Comparison of ENCODE assay signal across 17 cellular contexts in genomic region chrX:134010690-134011089, GRCh38. TPM values are rescaled to one million over a fixed set of nuclear protein-coding genes. Genes with fewer than 3 reads are reported as not detected.
A peak's percentile ranks its signal among the peaks of the same experiment; 100 is the strongest.
DNase-seq lines count a peak whose midpoint lies in the region; TF ChIP-seq lines count a peak whose summit lies in the region.
"Had no signal": no experiment of that assay in that cellular context is flagged by ENCODE, and none has a peak within 500 bp of the region (broad histone marks: within the 10 kb centered on the region; RNA-seq: fewer than 3 reads in every experiment).

No MANE protein-coding gene starts in this region.

- CTCF ChIA-PET in HEK293T (lab: Yijun Ruan, JAX): interaction anchor here (0.5 to 0.7 kb wide), 3 partner anchors 168 to 1271 kb away, joined by 3 to 6 read pairs (median 3); no protein-coding TSS in a partner anchor

- DNase-seq in NCI-H2227 (lab: John Stamatoyannopoulos, UW; ENCODE audit: unreplicated experiment) (peak; percentile 5), NCI-H2227 treated with DMSO at 0.1 percent for 48 hours (lab: John Stamatoyannopoulos, UW) (no peak), HEK293T (ENCODE audit: extremely low spot score) (peak; percentile 36), NCI-H1417 treated with DMSO at 0.1 percent for 48 hours (lab: John Stamatoyannopoulos, UW) (peak; percentile 4), dermis blood vessel endothelial cell (peak; percentile 12), iPS-NIHi11 (ENCODE audit: low spot score) (no peak)
- DNase-seq in activated CD4-positive, alpha-beta T cell treated with anti-CD3 and anti-CD28 coated beads, Interleukin-2, amount 50 U/mL, for 4 hours: no peak
- DNase-seq: BE2C; C1 segment of cervical spinal cord; Caco-2; CD4-positive, CD25-positive, alpha-beta regulatory T cell; CD8-positive, alpha-beta memory T cell; DMS79 treated with DMSO at 0.1 percent for 48 hours; GF-D8; HCEC 1CT; IMR-90 had no signal

- POLR2A ChIA-PET in HEK293T (lab: Yijun Ruan, JAX): interaction anchor here (2.0 kb wide), 1 partner anchor 10 kb away, joined by 7 read pairs; no protein-coding TSS in a partner anchor

TF ChIP-seq in HEK293T, 16 proteins besides CTCF, POLR2A, EP300 and RAD21:
- no peak for TF ChIP-seq ELF4 (IDR thresholded peaks at IDR 0.05)
- no peak for TF ChIP-seq FOXM1 (IDR thresholded peaks at IDR 0.05; ENCODE audit: borderline replicate concordance)
- no peak for TF ChIP-seq FOXA1 (IDR thresholded peaks at IDR 0.05)
- TF ChIP-seq LEF1 (IDR thresholded peaks at IDR 0.05; ENCODE audit: borderline replicate concordance): no peak
- no peak for TF ChIP-seq BHLHE40 (IDR thresholded peaks at IDR 0.05; ENCODE audit: borderline replicate concordance)
- TF ChIP-seq ARNT (IDR thresholded peaks at IDR 0.05): 0 out of 2 replicates have a peak, but pooled peaks have one; percentile 30
- TF ChIP-seq HDGF (IDR thresholded peaks at IDR 0.05; ENCODE audit: borderline replicate concordance): no peak
- TF ChIP-seq NFRKB (IDR thresholded peaks at IDR 0.05): no peak
- TF ChIP-seq L3MBTL2 (conservative IDR thresholded peaks at IDR 0.05): no peak
- no peak for TF ChIP-seq TARDBP (IDR thresholded peaks at IDR 0.05)
- TF ChIP-seq ZNF384 (IDR thresholded peaks at IDR 0.05): no peak
- TF ChIP-seq PKNOX1 (IDR thresholded peaks at IDR 0.05): no peak; the same call in 1 of the 2 replicates
- peak; percentile 85; the same call in 1 of the 2 replicates for TF ChIP-seq CTBP1 (IDR thresholded peaks at IDR 0.05; ENCODE audit: borderline replicate concordance)

RNA-seq across cellular contexts. Expression of gene GPC3, which starts 25.3 kb away (rescaled TPM):
- total RNA-seq in dermis blood vessel endothelial cell: not detected in 2 replicates
- total RNA-seq: A172; CD8-positive, alpha-beta memory T cell; IMR-90 had no signal

Comparison
In these comparisons a context has a peak if more than half of its experiments do, and no peak if none do; other contexts are left out.
1. DNase-seq: peak in NCI-H2227 (single experiment), HEK293T (single experiment), NCI-H1417 treated with DMSO at 0.1 percent for 48 hours (single experiment) and dermis blood vessel endothelial cell (single experiment); none in NCI-H2227 treated with DMSO at 0.1 percent for 48 hours (single experiment), activated CD4-positive, alpha-beta T cell treated with anti-CD3 and anti-CD28 coated beads, Interleukin-2, amount 50 U/mL, for 4 hours (0 of 2) and iPS-NIHi11 (single experiment).